10 cellular contexts compared by ENCODE assay signal in genomic region chr6:6319947-6320811, GRCh38. TPM values are rescaled to one million over a fixed set of nuclear protein-coding genes. Genes with fewer than 3 reads are reported as not detected.
DNase-seq lines count a peak whose midpoint lies in the region; ATAC-seq, FAIRE-seq and TF ChIP-seq lines count a peak whose summit lies in the region.
"Had no signal": no experiment of that assay in that cellular context is flagged by ENCODE, and none has a peak within 500 bp of the region (broad histone marks: within the 10 kb centered on the region; RNA-seq: fewer than 3 reads in every experiment).

Gene F13A1 (minus strand): TSS chr6:6320662. CDS start chr6:6318664, 1,998 bp downstream.

- H3K9me2 ChIP-seq in SU-DHL-6 (replicated peaks; ENCODE audit: insufficient read depth, low read length) = no peaks in the 10 kb centered on the region

- H3K79me2 ChIP-seq in SU-DHL-6 (ENCODE audit: insufficient read depth, low read length) = no peaks in the 10 kb centered on the region

- peak within 1 kb of the TSS; percentile 8; the same call in 1 of the 2 replicates for H3K9ac ChIP-seq in SU-DHL-6 (ENCODE audit: low read length)

- peak within 1 kb of the TSS; percentile 35 for H3K4me2 ChIP-seq in SU-DHL-6 (ENCODE audit: low read depth, low read length, poor library complexity, severe bottlenecking)

- H3K4me3 ChIP-seq in H7 (ENCODE audit: insufficient read depth, low read depth, low read length) (peak within 1 kb of the TSS; percentile 35), SU-DHL-6 (ENCODE audit: insufficient read depth, low read length, poor library complexity, severe bottlenecking) (no peak within 1 kb of the TSS)

- H4K20me1 ChIP-seq in SU-DHL-6 (ENCODE audit: low read depth, low read length) = no peaks in the 10 kb centered on the region

- no peaks in the 10 kb centered on the region for H3K36me3 Mint-ChIP-seq in activated naive CD8-positive, alpha-beta T cell treated with anti-CD3 and anti-CD28 coated beads, Interleukin-2, amount 50 U/mL, for 24 hours (ENCODE audit: low read depth)

- no peaks in the 10 kb centered on the region for H3K9me3 ChIP-seq in SU-DHL-6 (ENCODE audit: insufficient read depth, low read length)

- no peak within 1 kb of the TSS for H3K4me3 Mint-ChIP-seq in activated naive CD8-positive, alpha-beta T cell treated with anti-CD3 and anti-CD28 coated beads, Interleukin-2, amount 50 U/mL, for 24 hours

- H3K27me3 ChIP-seq in H7 (ENCODE audit: control insufficient read depth, insufficient read depth, low read length) = peaks cover 18% of the 10 kb centered on the region
- H3K27me3 ChIP-seq in SU-DHL-6 (ENCODE audit: low read length) = no peaks in the 10 kb centered on the region

- H3K36me3 ChIP-seq in H7 (replicated peaks; ENCODE audit: control insufficient read depth, insufficient read depth, low read length) (no peaks in the 10 kb centered on the region), SU-DHL-6 (ENCODE audit: low read length) (no peaks in the 10 kb centered on the region)

- no peaks in the 10 kb centered on the region for H3F3A ChIP-seq in SU-DHL-6 (ENCODE audit: insufficient read depth)

- H3K27ac ChIP-seq in SU-DHL-6 (ENCODE audit: low read depth, low read length) = no peak within 1 kb of the TSS

- FAIRE-seq in HTR-8/SVneo (lab: Jason Lieb, UNC) = no peak

- no peaks in the 10 kb centered on the region for H3K9me3 Mint-ChIP-seq in activated naive CD8-positive, alpha-beta T cell treated with anti-CD3 and anti-CD28 coated beads, Interleukin-2, amount 50 U/mL, for 24 hours

- ATAC-seq in activated naive CD8-positive, alpha-beta T cell treated with anti-CD3 and anti-CD28 coated beads, Interleukin-2, amount 50 U/mL, for 24 hours = no peak

- H3K4me1 Mint-ChIP-seq in activated naive CD8-positive, alpha-beta T cell treated with anti-CD3 and anti-CD28 coated beads, Interleukin-2, amount 50 U/mL, for 24 hours = no peaks in the 10 kb centered on the region

- peaks cover 54% of the 10 kb centered on the region for H3K27me3 Mint-ChIP-seq in activated naive CD8-positive, alpha-beta T cell treated with anti-CD3 and anti-CD28 coated beads, Interleukin-2, amount 50 U/mL, for 24 hours

- DNase-seq in H7 = peak; percentile 71
- DNase-seq in kidney tubule cell (ENCODE audit: low spot score) = peak; percentile 5
- no peak for DNase-seq in NCI-H526 (lab: John Stamatoyannopoulos, UW)
- DNase-seq in nucleus accumbens (lab: John Stamatoyannopoulos, UW) = no peak
- no peak for DNase-seq in HTR-8/SVneo (ENCODE audit: insufficient read length, low spot score)
- no peak for DNase-seq in activated naive CD8-positive, alpha-beta T cell treated with anti-CD3 and anti-CD28 coated beads, Interleukin-2, amount 50 U/mL, for 24 hours
- DNase-seq: activated CD8-positive, alpha-beta memory T cell treated with anti-CD3 and anti-CD28 coated beads, Interleukin-2, amount 50 U/mL, for 4 hours had no signal

- H2AFZ ChIP-seq in SU-DHL-6 (ENCODE audit: low read depth, low read length, severe bottlenecking) = peak within 1 kb of the TSS; percentile 3

- H3K27ac Mint-ChIP-seq in activated naive CD8-positive, alpha-beta T cell treated with anti-CD3 and anti-CD28 coated beads, Interleukin-2, amount 50 U/mL, for 24 hours = no peak within 1 kb of the TSS

- TF ChIP-seq CTCF in SU-DHL-6 (IDR thresholded peaks at IDR 0.05; ENCODE audit: insufficient read depth, low read length, poor library complexity, severe bottlenecking) (no peak), subcutaneous adipose tissue (IDR thresholded peaks at IDR 0.05; ENCODE audit: low read depth) (no peak)

RNA-seq across cellular contexts. Expression of gene F13A1, which starts in this region (rescaled TPM):
- total RNA-seq in H7 (2014; rRNA removed; shearing (Covaris generic)) = 1.3 TPM in 1 of 2 replicates, not detected in the other
- total RNA-seq in subcutaneous adipose tissue = 100 to 1,000 TPM; 110 to 530 (median 347) TPM
- total RNA-seq: glomerular endothelial cell had no signal

Comparison
In these comparisons a context has a peak if more than half of its experiments do, and no peak if none do; other contexts are left out.
1. RNA of gene F13A1 (total RNA-seq): 110 to 530 TPM in subcutaneous adipose tissue; 1.3 TPM in H7; every median in the first group is over 10 times any median in the second.
2. DNase-seq: peak in H7 (single experiment) and kidney tubule cell (single experiment); none in NCI-H526 (0 of 2), nucleus accumbens (0 of 56), HTR-8/SVneo (single experiment) and activated naive CD8-positive, alpha-beta T cell treated with anti-CD3 and anti-CD28 coated beads, Interleukin-2, amount 50 U/mL, for 24 hours (single experiment).